ENCODE assay signal across 8 cellular contexts in the genomic region with DNA sequence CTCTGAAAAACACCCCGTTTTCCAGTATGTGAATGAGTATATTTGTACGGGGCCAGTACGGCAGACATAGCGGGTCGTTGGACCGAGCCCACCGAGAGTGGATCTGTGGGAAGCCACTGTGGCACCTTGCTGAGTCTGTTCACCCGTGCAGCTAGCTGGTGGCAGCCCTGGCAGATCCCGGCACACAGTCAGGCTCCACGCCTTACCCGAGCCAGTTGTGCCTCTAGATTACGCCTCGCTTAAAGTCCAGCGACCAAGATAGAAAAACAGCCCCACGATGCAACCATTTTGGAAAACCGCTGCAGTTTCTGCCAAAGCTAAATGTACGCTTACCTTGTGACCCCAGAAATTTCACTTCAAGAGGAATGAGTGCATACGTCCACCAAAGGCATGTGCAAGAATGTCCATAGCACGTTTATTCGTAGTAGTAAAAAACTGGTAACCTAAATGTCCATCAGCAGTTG. TPM values are rescaled to one million over a fixed set of nuclear protein-coding genes. Genes with fewer than 3 reads are reported as not detected.
DNase-seq lines count a peak whose midpoint lies in the region; ATAC-seq and TF ChIP-seq lines count a peak whose summit lies in the region.

No MANE protein-coding gene starts in this region.

- intact Hi-C loops in PC-3 (cut with micrococcal nuclease), result loop anchor here (5.0 kb wide), 1 partner anchor 216 kb away; a partner anchor contains a TSS

- peaks cover 35% of the 10 kb centered on the region for H4K20me1 ChIP-seq in PC-3 (ENCODE audit: low read length)

- DNase-seq in AG04450 (ENCODE audit: low read depth, low spot score) (no peak), PC-3 (no peak), epithelial cell of proximal tubule (ENCODE audit: low read depth) (no peak), nephron progenitor cell (no peak)

- TSS peak; percentile 94 for BruUV-seq in PC-3 (replicated peaks; lab: Mats Ljungman, UMichigan)

- H3K4me2 ChIP-seq in PC-3 (ENCODE audit: low read length), result peak overlapping the region; percentile 84

- H3K9me3 Mint-ChIP-seq in nephron progenitor cell, result peaks cover 36% of the 10 kb centered on the region

- peak overlapping the region; percentile 99 for H3K27ac Mint-ChIP-seq in nephron progenitor cell

- CTCF ChIA-PET in AG04450 (lab: Charles Lee) (interaction anchor here (1.0 kb wide), 1 partner anchor 48 kb away, joined by 3 read pairs; no protein-coding TSS in a partner anchor), PC-3 (lab: Charles Lee) (no interaction called here)

- H3F3A ChIP-seq in PC-3 (ENCODE audit: low read length, unreplicated experiment), result no peaks in the 10 kb centered on the region

- H3K27ac ChIP-seq in AG04450 (ENCODE audit: low read depth, low read length), result peak overlapping the region; percentile 89
- no peak overlapping the region for H3K27ac ChIP-seq in PC-3 (ENCODE audit: low read length)

- H3K27me3 ChIP-seq in AG04450 (ENCODE audit: control insufficient read depth, insufficient read depth, low read length) (peaks cover 2% of the 10 kb centered on the region), PC-3 (ENCODE audit: low read length) (no peaks in the 10 kb centered on the region)

- H3K9me3 ChIP-seq in AG04450 (ENCODE audit: control insufficient read depth, insufficient read depth, low read length) (no peaks in the 10 kb centered on the region; the same call in 1 of the 2 replicates), PC-3 (ENCODE audit: low read length) (no peaks in the 10 kb centered on the region)

- H3K4me3 Mint-ChIP-seq in nephron progenitor cell, result peak overlapping the region; percentile 95

- ATAC-seq in GM19395 (IDR thresholded peaks at IDR 0.05; ENCODE audit: unreplicated experiment) (peak; percentile 49), PC-3 (no peak), GM21423 (IDR thresholded peaks at IDR 0.05; ENCODE audit: unreplicated experiment) (no peak), HG02870 (IDR thresholded peaks at IDR 0.05; ENCODE audit: unreplicated experiment) (no peak), GM21447 (IDR thresholded peaks at IDR 0.05; ENCODE audit: unreplicated experiment) (no peak)

- peaks cover 7% of the 10 kb centered on the region for H3K27me3 Mint-ChIP-seq in nephron progenitor cell (ENCODE audit: low read depth, poor library complexity)

- peaks cover 44% of the 10 kb centered on the region for H3K79me2 ChIP-seq in PC-3 (ENCODE audit: low read length)

- POLR2A ChIA-PET in AG04450 (lab: Yijun Ruan, JAX) (interaction anchor here (0.7 to 1.1 kb wide), 2 partner anchors 26 to 329 kb away, joined by 3 to 5 read pairs; no protein-coding TSS in a partner anchor), PC-3 (lab: Charles Lee; ENCODE audit: unreplicated experiment) (no interaction called here)

- H3K4me1 ChIP-seq in PC-3 (ENCODE audit: insufficient read depth, low read length), result peaks cover 20% of the 10 kb centered on the region

- peak overlapping the region; percentile 95 for H3K9ac ChIP-seq in PC-3 (ENCODE audit: low read length)

- H3K4me1 Mint-ChIP-seq in nephron progenitor cell, result peaks cover 38% of the 10 kb centered on the region

- H3K4me3 ChIP-seq in AG04450 (ENCODE audit: low read depth, low read length) (peak overlapping the region; percentile 90), PC-3 (ENCODE audit: low read length) (peak overlapping the region; percentile 86), epithelial cell of proximal tubule (ENCODE audit: low read depth, low read length) (peak overlapping the region; percentile 72)

- peaks cover 28% of the 10 kb centered on the region for H3K36me3 Mint-ChIP-seq in nephron progenitor cell (ENCODE audit: low read depth)

- peak overlapping the region; percentile 89 for H2AFZ ChIP-seq in PC-3 (ENCODE audit: low read length)

- no peaks in the 10 kb centered on the region for H3K36me3 ChIP-seq in PC-3 (ENCODE audit: low read depth, low read length)

- no peaks in the 10 kb centered on the region for H3K9me2 ChIP-seq in PC-3 (replicated peaks; ENCODE audit: low read length)

- TF ChIP-seq CTCF in AG04450 (IDR thresholded peaks at IDR 0.05; ENCODE audit: low read depth, low read length), result no peak
- TF ChIP-seq CTCF in PC-3 (conservative IDR thresholded peaks at IDR 0.05; ENCODE audit: low read depth, low read length), result 0 out of 2 replicates have a peak, but pooled peaks have one; percentile 2
- no peak for TF ChIP-seq CTCF in epithelial cell of proximal tubule (conservative IDR thresholded peaks at IDR 0.05; ENCODE audit: low read depth, low read length)
- no peak for TF ChIP-seq CTCF in nephron progenitor cell (IDR thresholded peaks at IDR 0.05)

RNA-seq across cellular contexts. Expression of a gene that starts 0.5 kb away (rescaled TPM):
- 43.4 and 54.1 TPM in 2 replicates for polyA plus RNA-seq in AG04450 (2011; rRNA removed)
- 40.6 and 54.8 TPM in 2 replicates for polyA minus RNA-seq in AG04450 (2011; rRNA and poly(A)+ RNA removed)
- total RNA-seq in PC-3 (2014; rRNA removed), result 31.4 and 31.7 TPM in 2 replicates
- total RNA-seq in epithelial cell of proximal tubule, result 12.3 and 21.2 TPM in 2 replicates

RNA-seq across cellular contexts. Expression of a gene that starts 46.5 kb away (rescaled TPM):
- 14.7 and 15.3 TPM in 2 replicates for polyA plus RNA-seq in AG04450 (2011; rRNA removed)
- 14.6 and 16.4 TPM in 2 replicates for polyA minus RNA-seq in AG04450 (2011; rRNA and poly(A)+ RNA removed)
- 23.6 and 25.3 TPM in 2 replicates for total RNA-seq in PC-3 (2014; rRNA removed)
- total RNA-seq in epithelial cell of proximal tubule, result 19.7 and 25.1 TPM in 2 replicates
